Comparison of ENCODE assay signal across 8 cellular contexts in genomic region chr2:179842498-179843153, GRCh38. TPM values are rescaled to one million over a fixed set of nuclear protein-coding genes. Genes with fewer than 3 reads are reported as not detected.
DNase-seq lines count a peak whose midpoint lies in the region; ATAC-seq, FAIRE-seq and TF ChIP-seq lines count a peak whose summit lies in the region.

No MANE protein-coding gene starts in this region.

- no peaks in the 10 kb centered on the region for H3K79me1 ChIP-seq in mesendoderm (ENCODE audit: low read length)

- no peaks in the 10 kb centered on the region for H3K9me3 Mint-ChIP-seq in astrocyte (ENCODE audit: unreplicated experiment)

- H3K4me1 Mint-ChIP-seq in astrocyte (ENCODE audit: low read depth, unreplicated experiment): peaks cover 6% of the 10 kb centered on the region

- no peak overlapping the region for H3K23ac ChIP-seq in mesendoderm (ENCODE audit: low read length)

- H3K4me1 ChIP-seq in KMS-11 (ENCODE audit: low read depth, poor library complexity, severe bottlenecking) (no peaks in the 10 kb centered on the region), astrocyte (ENCODE audit: insufficient read depth, low read length) (no peaks in the 10 kb centered on the region), mesendoderm (ENCODE audit: control insufficient read depth, low read depth, low read length) (no peaks in the 10 kb centered on the region), tibial artery (no peaks in the 10 kb centered on the region)

- no peak overlapping the region for H3K27ac Mint-ChIP-seq in astrocyte (ENCODE audit: unreplicated experiment)

- H2AFZ ChIP-seq in KMS-11 (ENCODE audit: low read depth) (no peak overlapping the region), astrocyte (ENCODE audit: low read depth, low read length) (no peak overlapping the region)

- WGBS in mesendoderm (ENCODE audit: extremely low coverage, insufficient coverage, low lambda C conversion rate): no CpG with 5 or more reads among the region's 4 CpGs

- H3K27me3 ChIP-seq in KMS-11 (ENCODE audit: insufficient read depth, low read depth): no peaks in the 10 kb centered on the region
- H3K27me3 ChIP-seq in astrocyte (ENCODE audit: insufficient read depth, low read length): no peaks in the 10 kb centered on the region
- H3K27me3 ChIP-seq in mesendoderm (ENCODE audit: insufficient read depth, low read length, poor library complexity): no peaks in the 10 kb centered on the region
- peaks cover 0 to 2% of the 10 kb centered on the region in 2 donors for H3K27me3 ChIP-seq in tibial artery

- H3K36me3 Mint-ChIP-seq in astrocyte (ENCODE audit: low read depth, unreplicated experiment): no peaks in the 10 kb centered on the region

- H4K5ac ChIP-seq in mesendoderm (ENCODE audit: low read length): no peak overlapping the region

- no peaks in the 10 kb centered on the region for H3K79me2 ChIP-seq in KMS-11 (ENCODE audit: insufficient read depth, low read depth)
- no peaks in the 10 kb centered on the region for H3K79me2 ChIP-seq in astrocyte (ENCODE audit: insufficient read depth, low read length)
- no peaks in the 10 kb centered on the region for H3K79me2 ChIP-seq in mesendoderm (ENCODE audit: control insufficient read depth, insufficient read depth, low read length)

- no peak overlapping the region for H4K8ac ChIP-seq in mesendoderm (ENCODE audit: low read depth, low read length)

- H3K36me3 ChIP-seq in KMS-11 (ENCODE audit: insufficient read depth): no peaks in the 10 kb centered on the region
- no peaks in the 10 kb centered on the region for H3K36me3 ChIP-seq in astrocyte (ENCODE audit: insufficient read depth, low read length)
- H3K36me3 ChIP-seq in mesendoderm (ENCODE audit: control insufficient read depth, insufficient read depth, low read length): no peaks in the 10 kb centered on the region
- no peaks in the 10 kb centered on the region for H3K36me3 ChIP-seq in tibial artery

- H3K27ac ChIP-seq in KMS-11: no peak overlapping the region
- H3K27ac ChIP-seq in astrocyte (ENCODE audit: low read depth, low read length): no peak overlapping the region
- no peak overlapping the region for H3K27ac ChIP-seq in mesendoderm (ENCODE audit: low read depth, low read length)
- H3K27ac ChIP-seq in tibial artery: no peak overlapping the region

- H3K27me3 Mint-ChIP-seq in astrocyte (ENCODE audit: low read depth, unreplicated experiment): no peaks in the 10 kb centered on the region

- H3K9me3 ChIP-seq in astrocyte (ENCODE audit: insufficient read depth, low read depth, low read length) (no peaks in the 10 kb centered on the region), tibial artery (no peaks in the 10 kb centered on the region)

- H3K9ac ChIP-seq in KMS-11 (no peak overlapping the region), astrocyte (ENCODE audit: low read length) (no peak overlapping the region), mesendoderm (ENCODE audit: low read length) (no peak overlapping the region)

- no peak overlapping the region for H3K4ac ChIP-seq in mesendoderm (ENCODE audit: low read depth, low read length)

- no peak overlapping the region for H2AK5ac ChIP-seq in mesendoderm (ENCODE audit: low read length)

- no peak for FAIRE-seq in astrocyte (lab: Jason Lieb, UNC)

- H2BK15ac ChIP-seq in mesendoderm (replicated peaks; ENCODE audit: low read depth): no peak overlapping the region

- no peak overlapping the region for H3K4me3 Mint-ChIP-seq in astrocyte (ENCODE audit: unreplicated experiment)

- no peak overlapping the region for H2BK5ac ChIP-seq in mesendoderm (ENCODE audit: low read length)

- H3K4me3 ChIP-seq in KMS-11 (IDR thresholded peaks at IDR 0.05; ENCODE audit: insufficient read depth, low read depth, low read length) (no peak overlapping the region), astrocyte (ENCODE audit: insufficient read depth, low read depth, low read length) (no peak overlapping the region), mesendoderm (ENCODE audit: low read length) (no peak overlapping the region), tibial artery (no peak overlapping the region)

- peak; percentile 37; the same call in 1 of the 2 replicates for TF ChIP-seq CTCF in KMS-11 (conservative IDR thresholded peaks at IDR 0.05; ENCODE audit: low read depth, low read length)
- TF ChIP-seq CTCF in astrocyte (IDR thresholded peaks at IDR 0.05; ENCODE audit: insufficient read depth, low read depth, low read length): peak; percentile 49
- TF ChIP-seq CTCF in tibial artery (IDR thresholded peaks at IDR 0.05): peak in 1 of 2 experiments; percentile 21

- H3K18ac ChIP-seq in mesendoderm (ENCODE audit: low read length): no peak overlapping the region

- DNase-seq in astrocyte (ENCODE audit: low read depth) (no peak), mesendoderm (peak; percentile 61), tibial artery (no peak), GM19240 (ENCODE audit: insufficient read length, low spot score) (no peak), T-helper 9 cell (no peak)

- H3K56ac ChIP-seq in mesendoderm (ENCODE audit: low read length): no peak overlapping the region

- H3K4me2 ChIP-seq in KMS-11 (no peak overlapping the region), astrocyte (ENCODE audit: low read length) (no peak overlapping the region), mesendoderm (ENCODE audit: low read length) (no peak overlapping the region)

- intact Hi-C loops in tibial artery (cut with DNase I; ENCODE audit: low total_unique reads): no loop called here

- peak; percentile 71 for ATAC-seq in GM18498 (IDR thresholded peaks at IDR 0.05; ENCODE audit: unreplicated experiment)
- ATAC-seq in HG03097 (IDR thresholded peaks at IDR 0.05; ENCODE audit: low FRiP score, unreplicated experiment): no peak

- H2BK120ac ChIP-seq in mesendoderm (ENCODE audit: low read depth, low read length): no peak overlapping the region

- H4K20me1 ChIP-seq in KMS-11 (ENCODE audit: insufficient read depth) (no peaks in the 10 kb centered on the region), astrocyte (ENCODE audit: insufficient read depth, low read length) (no peaks in the 10 kb centered on the region)

RNA-seq across cellular contexts. Expression of gene ZNF385B, which starts 18.8 kb away (rescaled TPM):
- total RNA-seq in astrocyte: 0.27 TPM in 1 of 2 replicates, not detected in the other
- polyA plus RNA-seq in mesendoderm (2013, experiment 1 of 2): 0.42 TPM
- 0.53 TPM for polyA plus RNA-seq in mesendoderm (2013, experiment 2 of 2)
